ENCODE assay signal across 8 cellular contexts in the genomic region with DNA sequence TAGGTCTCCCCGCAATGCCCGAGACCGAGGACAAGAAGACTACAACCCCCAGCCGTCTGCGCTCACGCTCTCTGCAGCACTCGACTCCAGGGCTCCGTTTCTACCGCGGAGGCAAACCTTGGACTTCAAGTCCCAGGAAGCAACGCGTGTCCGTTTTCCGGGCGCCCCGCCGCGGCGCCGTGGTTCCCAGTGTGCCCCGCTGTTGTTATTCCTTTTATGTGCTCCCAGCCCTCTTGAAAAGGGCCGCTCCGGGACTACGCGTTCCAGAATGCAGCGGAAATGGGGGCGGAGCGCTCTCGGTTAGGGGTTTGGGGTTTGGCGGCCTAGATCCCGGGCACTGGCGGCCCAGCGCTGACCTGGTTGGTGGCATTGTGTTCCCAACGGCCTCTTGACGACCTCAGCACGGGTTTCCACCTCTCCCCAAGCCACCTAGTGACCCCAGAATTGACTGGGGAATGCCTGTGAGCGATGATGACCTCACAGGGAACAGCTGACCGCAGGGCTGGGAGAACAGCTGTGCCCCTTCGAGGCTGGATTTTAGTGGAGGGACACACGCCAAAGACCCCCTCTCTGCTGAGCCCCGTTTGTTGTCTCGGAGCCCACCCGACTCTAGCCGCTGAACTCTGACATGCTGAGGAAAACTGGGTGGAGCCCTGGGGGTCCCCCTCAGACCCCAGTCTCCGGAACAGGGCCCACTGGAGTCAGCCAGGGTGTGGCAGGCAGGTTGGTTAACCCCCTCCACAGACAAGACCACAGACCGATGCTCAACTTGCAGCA. TPM values are rescaled to one million over a fixed set of nuclear protein-coding genes. Genes with fewer than 3 reads are reported as not detected.
DNase-seq lines count a peak whose midpoint lies in the region; ATAC-seq, FAIRE-seq and TF ChIP-seq lines count a peak whose summit lies in the region.

No MANE protein-coding gene starts in this region.

- H4K91ac ChIP-seq in H1 (replicated peaks; ENCODE audit: insufficient read length, low read length) (peak overlapping the region; percentile 36), mesenchymal stem cell (ENCODE audit: low read length) (peak overlapping the region; percentile 48)

- H3K23ac ChIP-seq in H1 (ENCODE audit: insufficient read length), result no peak overlapping the region
- no peak overlapping the region for H3K23ac ChIP-seq in mesenchymal stem cell (ENCODE audit: low read length in 2 of 2)

- 7% methylated on average over 46 of the region's 46 CpGs; no CpG with 5 or more reads in 1 of the 2 experiments for WGBS in H1 (ENCODE audit: extremely low coverage in 1 of 2, insufficient coverage in 1 of 2, insufficient read length in 1 of 2, insufficient replicate concordance in 2 of 2, low coverage in 1 of 2, low lambda C conversion rate in 2 of 2, missing lambda C conversion rate in 1 of 2), 2 experiments
- 2% methylated on average over 46 of the region's 46 CpGs for WGBS in mesenchymal stem cell

- H4K8ac ChIP-seq in H1 (ENCODE audit: extremely low read depth, insufficient read depth, low read length) (0 out of 2 replicates have a peak overlapping the region, but pooled peaks have one; percentile 29), mesenchymal stem cell (ENCODE audit: low read length) (peak overlapping the region; percentile 96)

- peak overlapping the region; percentile 71; the same call in 1 of the 2 replicates for H2BK5ac ChIP-seq in H1 (ENCODE audit: low read depth, low read length)
- H2BK5ac ChIP-seq in mesenchymal stem cell (ENCODE audit: low read depth, low read length, poor library complexity, severe bottlenecking), result peak overlapping the region; percentile 82

- H3K4me2 ChIP-seq in H1 (ENCODE audit: insufficient read depth in 1 of 2, low read depth in 2 of 2, low read length in 2 of 2) (peak overlapping the region; percentile 86 to 98), mesenchymal stem cell (ENCODE audit: low read length, poor library complexity, severe bottlenecking) (peak overlapping the region; percentile 78)

- H3K9me3 ChIP-seq in Caco-2 (no peaks in the 10 kb centered on the region), H1 (ENCODE audit: insufficient read depth in 2 of 2, low read depth in 1 of 2, low read length in 1 of 2) (no peaks in the 10 kb centered on the region), mesenchymal stem cell (ENCODE audit: control insufficient read depth, low read length) (no peaks in the 10 kb centered on the region)

- H3K36me3 ChIP-seq in Caco-2 (ENCODE audit: control insufficient read depth, insufficient read depth, low read length) (no peaks in the 10 kb centered on the region; the same call in 1 of the 2 replicates), H1 (ENCODE audit: control insufficient read depth in 2 of 4, insufficient read depth in 4 of 4, low read length in 3 of 4) (no peaks in the 10 kb centered on the region), mesenchymal stem cell (ENCODE audit: control insufficient read depth in 1 of 2, insufficient read depth in 2 of 2, low read depth in 1 of 2, low read length in 2 of 2) (peaks cover 19 to 30% of the 10 kb centered on the region in 2 experiments)

- H2BK12ac ChIP-seq in H1 (ENCODE audit: low read depth, low read length) (no peak overlapping the region), mesenchymal stem cell (ENCODE audit: low read length in 2 of 2) (peak overlapping the region in 1 of 2 experiments; percentile 81)

- ATAC-seq in GM21381 (IDR thresholded peaks at IDR 0.05; ENCODE audit: unreplicated experiment), result peak; percentile 82
- peak; percentile 91 for ATAC-seq in activated CD8-positive, alpha-beta memory T cell treated with anti-CD3 and anti-CD28 coated beads, Interleukin-2, amount 10 ng/mL, durations not matched to agents 7 days and 5 days

- H2BK20ac ChIP-seq in H1 (ENCODE audit: low read length), result no peak overlapping the region; the same call in 1 of the 2 replicates

- TF ChIP-seq CTCF in Caco-2 (IDR thresholded peaks at IDR 0.05; ENCODE audit: insufficient read depth in 1 of 2, low read depth in 1 of 2, low read length in 1 of 2, severe bottlenecking in 1 of 2, unreplicated experiment in 1 of 2) (no peak), H1 (IDR thresholded peaks at IDR 0.05; ENCODE audit: control extremely low read depth in 1 of 3, insufficient read depth in 1 of 3, low read depth in 1 of 3, low read length in 3 of 3) (no peak)

- no peaks in the 10 kb centered on the region for H3K27me3 Mint-ChIP-seq in Caco-2 (ENCODE audit: insufficient read depth, unreplicated experiment)
- no peaks in the 10 kb centered on the region for H3K27me3 Mint-ChIP-seq in activated CD8-positive, alpha-beta memory T cell treated with anti-CD3 and anti-CD28 coated beads, Interleukin-2, amount 10 ng/mL, durations not matched to agents 7 days and 5 days

- peaks cover 23% of the 10 kb centered on the region for H3K4me1 ChIP-seq in Caco-2
- H3K4me1 ChIP-seq in H1 (replicated peaks in 1 of 4; ENCODE audit: control insufficient read depth in 3 of 4, insufficient read depth in 4 of 4, low read length in 3 of 4), result peaks cover 9 to 41% (median 29%) of the 10 kb centered on the region in 4 experiments
- peaks cover 39% of the 10 kb centered on the region for H3K4me1 ChIP-seq in mesenchymal stem cell (ENCODE audit: control insufficient read depth, insufficient read depth, low read depth, low read length)

- H3K27ac ChIP-seq in H1 (ENCODE audit: low read depth, low read length), result peak overlapping the region; percentile 61; the same call in 1 of the 2 replicates
- H3K27ac ChIP-seq in mesenchymal stem cell (ENCODE audit: low read length, poor library complexity, severe bottlenecking), result peak overlapping the region; percentile 95

- H3K27ac Mint-ChIP-seq in Caco-2 (ENCODE audit: unreplicated experiment), result peak overlapping the region; percentile 94
- peak overlapping the region; percentile 97 for H3K27ac Mint-ChIP-seq in activated CD8-positive, alpha-beta memory T cell treated with anti-CD3 and anti-CD28 coated beads, Interleukin-2, amount 10 ng/mL, durations not matched to agents 7 days and 5 days

- H4K5ac ChIP-seq in H1 (ENCODE audit: insufficient read length, low read depth, low read length), result peak overlapping the region; percentile 55

- no peaks in the 10 kb centered on the region for H3K9me3 Mint-ChIP-seq in Caco-2 (ENCODE audit: unreplicated experiment)
- H3K9me3 Mint-ChIP-seq in activated CD8-positive, alpha-beta memory T cell treated with anti-CD3 and anti-CD28 coated beads, Interleukin-2, amount 10 ng/mL, durations not matched to agents 7 days and 5 days (ENCODE audit: low read depth), result no peaks in the 10 kb centered on the region

- peak overlapping the region; percentile 59 for H3K4me3 ChIP-seq in Caco-2 (ENCODE audit: low read depth, low read length)
- H3K4me3 ChIP-seq in H1 (ENCODE audit: extremely low read depth in 1 of 4, insufficient read depth in 2 of 4, low read depth in 3 of 4, low read length in 4 of 4), result peak overlapping the region; percentile 59 to 91 (median 78)
- peak overlapping the region; percentile 33 to 96 for H3K4me3 ChIP-seq in mesenchymal stem cell (ENCODE audit: insufficient read depth in 1 of 2, low read depth in 1 of 2, low read length in 2 of 2)

- peak overlapping the region; percentile 89 for H3K4ac ChIP-seq in H1 (replicated peaks; ENCODE audit: insufficient read length, low read depth, low read length)
- peak overlapping the region; percentile 89 to 97 for H3K4ac ChIP-seq in mesenchymal stem cell (ENCODE audit: low read depth in 1 of 2, low read length in 2 of 2)

- peaks cover 0 to under 1% of the 10 kb centered on the region in 2 experiments; a peak in 1 of 4 replicates for H3K79me2 ChIP-seq in H1 (ENCODE audit: control insufficient read depth in 1 of 2, insufficient read depth in 2 of 2, low read length in 2 of 2)

- H2AFZ ChIP-seq in H1 (ENCODE audit: low read length) (peak overlapping the region; percentile 47; the same call in 1 of the 2 replicates), mesenchymal stem cell (ENCODE audit: low read depth, low read length) (peak overlapping the region; percentile 67)

- H3K4me3 Mint-ChIP-seq in Caco-2 (ENCODE audit: unreplicated experiment), result peak overlapping the region; percentile 95
- peak overlapping the region; percentile 91 for H3K4me3 Mint-ChIP-seq in activated CD8-positive, alpha-beta memory T cell treated with anti-CD3 and anti-CD28 coated beads, Interleukin-2, amount 10 ng/mL, durations not matched to agents 7 days and 5 days

- TF ChIP-seq RAD21 in H1 (IDR thresholded peaks at IDR 0.05 in 1 of 2, conservative IDR thresholded peaks at IDR 0.05 in 1 of 2; ENCODE audit: low read depth in 2 of 2, low read length in 2 of 2), result no peak

- peaks cover 30% of the 10 kb centered on the region for H3K23me2 ChIP-seq in H1 (ENCODE audit: low read depth, low read length)

- CTCF ChIA-PET in Caco-2 (lab: Charles Lee) (interaction anchor here (0.6 to 1.6 kb wide), 4 partner anchors 23 to 66 kb away, joined by 3 to 7 read pairs (median 5); a partner anchor contains a TSS), H1 (lab: Charles Lee; ENCODE audit: partially characterized antibody) (interaction anchor here (0.7 to 9.7 kb wide), 13 partner anchors 9 to 66 kb away, joined by 3 to 88 read pairs (median 5); a partner anchor contains a TSS)
- CTCF ChIA-PET in activated CD8-positive, alpha-beta memory T cell treated with anti-CD3 and anti-CD28 coated beads, Interleukin-2, amount 10 ng/mL, durations not matched to agents 7 days and 5 days (lab: Charles Lee), result interaction anchor here (0.7 to 1.4 kb wide), 15 partner anchors 8 to 96 kb away, joined by 3 to 6 read pairs (median 3); a partner anchor contains a TSS

- peak in 1 of 2 experiments; percentile 49; a peak in 1 of 3 replicates for TF ChIP-seq POLR2A in H1 (IDR thresholded peaks at IDR 0.05; ENCODE audit: control extremely low read depth in 1 of 2, low read depth in 2 of 2, low read length in 2 of 2)

- DNase-seq in Caco-2, result peak; percentile 98 to 99
- peak; percentile 98 for DNase-seq in HTR-8/SVneo (ENCODE audit: insufficient read length, low spot score)
- DNase-seq in NOMO-1 treated with DMSO at 0.1 percent for 48 hours (lab: John Stamatoyannopoulos, UW; ENCODE audit: unreplicated experiment), result peak; percentile 94
- peak; percentile 99 for DNase-seq in activated CD8-positive, alpha-beta memory T cell treated with anti-CD3 and anti-CD28 coated beads, Interleukin-2, amount 10 ng/mL, durations not matched to agents 7 days and 5 days
- peak; percentile 98 to 99 for DNase-seq in H1 (ENCODE audit: low read depth in 1 of 2, low spot score in 2 of 2)
- peak; percentile 100 for DNase-seq in mesenchymal stem cell
- DNase-seq in stimulated activated CD8-positive, alpha-beta memory T cell treated with anti-CD3 and anti-CD28 coated beads, Interleukin-12 subunit alpha, Interleukin-12 subunit beta, amount 100 ng/mL, for 24 hours (ENCODE audit: extremely low read depth), result peak; percentile 94

- TSS peak; percentile 69 for BruUV-seq in Caco-2 (replicated peaks; lab: Mats Ljungman, UMichigan)

- POLR2A ChIA-PET in Caco-2 (lab: Charles Lee), result interaction anchor here (0.5 to 0.9 kb wide), 3 partner anchors 30 to 462 kb away, joined by 3 to 14 read pairs (median 6); a partner anchor contains a TSS
- POLR2A ChIA-PET in H1 (lab: Charles Lee; ENCODE audit: partially characterized antibody), result interaction anchor here (1.0 to 2.5 kb wide), 10 partner anchors 11 to 48 kb away, joined by 3 to 7 read pairs (median 3); a partner anchor contains a TSS

- H3K4me1 Mint-ChIP-seq in Caco-2 (ENCODE audit: low read depth, unreplicated experiment), result peaks cover 25% of the 10 kb centered on the region
- peaks cover 36% of the 10 kb centered on the region for H3K4me1 Mint-ChIP-seq in activated CD8-positive, alpha-beta memory T cell treated with anti-CD3 and anti-CD28 coated beads, Interleukin-2, amount 10 ng/mL, durations not matched to agents 7 days and 5 days

- H3K79me1 ChIP-seq in H1 (ENCODE audit: low read depth, low read length) (0 out of 2 replicates have a peak, but pooled peaks cover 3% of the 10 kb centered on the region), mesenchymal stem cell (replicated peaks; ENCODE audit: low read length, poor library complexity, severe bottlenecking) (peaks cover 15% of the 10 kb centered on the region)

- peak overlapping the region; percentile 68 for H3K18ac ChIP-seq in H1 (ENCODE audit: extremely low read depth, low read length)
- peak overlapping the region; percentile 93 to 94 for H3K18ac ChIP-seq in mesenchymal stem cell (ENCODE audit: low read depth in 1 of 2, low read length in 2 of 2)

- H2AK5ac ChIP-seq in H1 (ENCODE audit: low read depth, low read length) (no peak overlapping the region), mesenchymal stem cell (ENCODE audit: low read length, severe bottlenecking) (peak overlapping the region; percentile 87)

- FAIRE-seq in HTR-8/SVneo (lab: Jason Lieb, UNC), result peak; percentile 4
- no peak for FAIRE-seq in H1 (lab: Jason Lieb, UNC)

- H3K14ac ChIP-seq in H1 (ENCODE audit: insufficient read length), result no peak overlapping the region
- no peak overlapping the region for H3K14ac ChIP-seq in mesenchymal stem cell (ENCODE audit: low read length in 2 of 2)

- H2BK15ac ChIP-seq in H1 (ENCODE audit: low read length), result peak overlapping the region; percentile 19; the same call in 1 of the 2 replicates
- H2BK15ac ChIP-seq in mesenchymal stem cell (ENCODE audit: low read depth, poor library complexity, severe bottlenecking), result peak overlapping the region; percentile 19

- H3K9ac ChIP-seq in H1 (replicated peaks in 1 of 4; ENCODE audit: extremely low read depth in 1 of 4, low read depth in 3 of 4, low read length in 3 of 4), result peak overlapping the region in 2 of 4 experiments; percentile 26 to 29; a peak in 2 of 7 replicates
- peak overlapping the region; percentile 90 for H3K9ac ChIP-seq in mesenchymal stem cell (ENCODE audit: low read length)

- H2BK120ac ChIP-seq in H1 (replicated peaks; ENCODE audit: low read depth, low read length) (no peak overlapping the region), mesenchymal stem cell (ENCODE audit: low read depth, low read length) (peak overlapping the region; percentile 96)

- no peaks in the 10 kb centered on the region for H3K27me3 ChIP-seq in Caco-2 (replicated peaks; ENCODE audit: control insufficient read depth, insufficient read depth, low read length)
- peaks cover 0 to 9% (median 4%) of the 10 kb centered on the region in 4 experiments; a peak in 5 of 7 replicates for H3K27me3 ChIP-seq in H1 (replicated peaks in 1 of 4; ENCODE audit: control insufficient read depth in 3 of 4, extremely low read depth in 1 of 4, insufficient read depth in 3 of 4, low read length in 3 of 4)
- H3K27me3 ChIP-seq in mesenchymal stem cell (ENCODE audit: control insufficient read depth in 1 of 2, insufficient read depth in 1 of 2, low read length in 2 of 2), result no peaks in the 10 kb centered on the region

- no peak overlapping the region for H3K56ac ChIP-seq in H1 (replicated peaks; ENCODE audit: insufficient read length, low read depth, low read length)

- TF ChIP-seq EP300 in H1 (IDR thresholded peaks at IDR 0.05; ENCODE audit: borderline replicate concordance in 1 of 2, low read depth in 2 of 2, low read length in 2 of 2), result no peak

- peaks cover 0 to 4% of the 10 kb centered on the region in 2 experiments for H4K20me1 ChIP-seq in H1 (replicated peaks in 1 of 2; ENCODE audit: control insufficient read depth in 1 of 2, insufficient read depth in 2 of 2, low read length in 2 of 2)

- intact Hi-C loops in Caco-2 (cut with micrococcal nuclease; ENCODE audit: unreplicated experiment), result loop anchor here (1.0 to 2.0 kb wide), 2 partner anchors 30 to 53 kb away; a partner anchor contains a TSS

- H3K36me3 Mint-ChIP-seq in Caco-2 (ENCODE audit: insufficient read depth, unreplicated experiment), result peaks cover 29% of the 10 kb centered on the region
- no peaks in the 10 kb centered on the region for H3K36me3 Mint-ChIP-seq in activated CD8-positive, alpha-beta memory T cell treated with anti-CD3 and anti-CD28 coated beads, Interleukin-2, amount 10 ng/mL, durations not matched to agents 7 days and 5 days

RNA-seq across cellular contexts. Expression of a gene that starts 0.5 kb away (rescaled TPM):
- 23.8 and 25.2 TPM in 2 replicates for total RNA-seq in Caco-2 (2022)
- 10 to 100 TPM; 18.1 to 24.4 TPM for total RNA-seq in activated CD8-positive, alpha-beta memory T cell treated with anti-CD3 and anti-CD28 coated beads, Interleukin-2, amount 10 ng/mL, durations not matched to agents 7 days and 5 days
- 22.7 and 22.8 TPM in 2 replicates for total RNA-seq in H1 (2021; fragmentation: NEBNext Ultra II Directional; extraction: Animal tissue kit (Norgen Biotek cat#: 25700))
- polyA plus RNA-seq in H1 (2011; rRNA removed), result 37.2 and 47.8 TPM in 2 replicates
- polyA plus RNA-seq in H1 (2011; cell fraction: cytosol; rRNA removed), result 30.4 TPM
- 29.0 TPM for polyA plus RNA-seq in H1 (2011; cell fraction: nucleus; rRNA removed)
- polyA plus RNA-seq in H1 (2012, experiment 1 of 2), result 23.4 to 31.3 TPM (median 27.8 TPM) in 4 replicates
- 24.6 TPM for polyA plus RNA-seq in H1 (2012, experiment 2 of 2)
- polyA plus RNA-seq in H1 (2013, experiment 1 of 2), result 20.9 TPM
- 19.9 TPM for polyA plus RNA-seq in H1 (2013, experiment 2 of 2)
- polyA minus RNA-seq in H1 (2011; rRNA and poly(A)+ RNA removed), result 20.8 and 22.0 TPM in 2 replicates
- 8.8 TPM for polyA minus RNA-seq in H1 (2011; cell fraction: cytosol; rRNA and poly(A)+ RNA removed)
- 14.2 TPM for polyA minus RNA-seq in H1 (2011; cell fraction: nucleus; rRNA and poly(A)+ RNA removed)
- 20.3 TPM for polyA plus RNA-seq in mesenchymal stem cell (2013, experiment 1 of 2)
- polyA plus RNA-seq in mesenchymal stem cell (2013, experiment 2 of 2), result 21.3 TPM

RNA-seq across cellular contexts. Expression of a gene that starts 1.2 kb away (rescaled TPM):
- total RNA-seq in Caco-2 (2022), result 249 and 255 TPM in 2 replicates
- 100 to 1,000 TPM; 114 to 121 TPM for total RNA-seq in activated CD8-positive, alpha-beta memory T cell treated with anti-CD3 and anti-CD28 coated beads, Interleukin-2, amount 10 ng/mL, durations not matched to agents 7 days and 5 days
- total RNA-seq in H1 (2021; fragmentation: NEBNext Ultra II Directional; extraction: Animal tissue kit (Norgen Biotek cat#: 25700)), result 147 and 148 TPM in 2 replicates
- 72.6 and 105 TPM in 2 replicates for polyA plus RNA-seq in H1 (2011; rRNA removed)
- polyA plus RNA-seq in H1 (2011; cell fraction: cytosol; rRNA removed), result 64.0 TPM
- 293 TPM for polyA plus RNA-seq in H1 (2011; cell fraction: nucleus; rRNA removed)
- 60.3 to 144 TPM (median 135 TPM) in 4 replicates for polyA plus RNA-seq in H1 (2012, experiment 1 of 2)
- polyA plus RNA-seq in H1 (2012, experiment 2 of 2), result 178 TPM
- polyA plus RNA-seq in H1 (2013, experiment 1 of 2), result 120 TPM
- polyA plus RNA-seq in H1 (2013, experiment 2 of 2), result 123 TPM
- 42.9 and 53.5 TPM in 2 replicates for polyA minus RNA-seq in H1 (2011; rRNA and poly(A)+ RNA removed)
- 63.4 TPM for polyA minus RNA-seq in H1 (2011; cell fraction: cytosol; rRNA and poly(A)+ RNA removed)
- 68.4 TPM for polyA minus RNA-seq in H1 (2011; cell fraction: nucleus; rRNA and poly(A)+ RNA removed)
- 140 TPM for polyA plus RNA-seq in mesenchymal stem cell (2013, experiment 1 of 2)
- polyA plus RNA-seq in mesenchymal stem cell (2013, experiment 2 of 2), result 133 TPM

RNA-seq across cellular contexts. Expression of a gene that starts 9.8 kb away (rescaled TPM):
- 0.70 and 1.1 TPM in 2 replicates for total RNA-seq in Caco-2 (2022)
- total RNA-seq in activated CD8-positive, alpha-beta memory T cell treated with anti-CD3 and anti-CD28 coated beads, Interleukin-2, amount 10 ng/mL, durations not matched to agents 7 days and 5 days, result 1 to 10 TPM; 3.9 to 5.3 TPM
- 1.4 and 1.9 TPM in 2 replicates for total RNA-seq in H1 (2021; fragmentation: NEBNext Ultra II Directional; extraction: Animal tissue kit (Norgen Biotek cat#: 25700))
- polyA plus RNA-seq in H1 (2011; rRNA removed), result 1.6 and 4.3 TPM in 2 replicates
- 2.6 TPM for polyA plus RNA-seq in H1 (2011; cell fraction: cytosol; rRNA removed)
- polyA plus RNA-seq in H1 (2011; cell fraction: nucleus; rRNA removed), result 17.4 TPM
- polyA plus RNA-seq in H1 (2012, experiment 1 of 2), result 3.1 to 5.6 TPM (median 4.2 TPM) in 4 replicates
- 2.4 TPM for polyA plus RNA-seq in H1 (2012, experiment 2 of 2)
- 0.87 TPM for polyA plus RNA-seq in H1 (2013, experiment 1 of 2)
- polyA plus RNA-seq in H1 (2013, experiment 2 of 2), result 0.74 TPM
- polyA minus RNA-seq in H1 (2011; rRNA and poly(A)+ RNA removed), result 0.27 and 0.88 TPM in 2 replicates
- polyA minus RNA-seq in H1 (2011; cell fraction: cytosol; rRNA and poly(A)+ RNA removed), result 0.73 TPM
- 2.1 TPM for polyA minus RNA-seq in H1 (2011; cell fraction: nucleus; rRNA and poly(A)+ RNA removed)
- 0.99 TPM for polyA plus RNA-seq in mesenchymal stem cell (2013, experiment 1 of 2)
- 1.0 TPM for polyA plus RNA-seq in mesenchymal stem cell (2013, experiment 2 of 2)

RNA-seq across cellular contexts. Expression of a gene that starts 22.4 kb away (rescaled TPM):
- 114 and 119 TPM in 2 replicates for total RNA-seq in Caco-2 (2022)
- total RNA-seq in activated CD8-positive, alpha-beta memory T cell treated with anti-CD3 and anti-CD28 coated beads, Interleukin-2, amount 10 ng/mL, durations not matched to agents 7 days and 5 days, result 10 to 100 TPM; 77.7 to 79.5 TPM
- total RNA-seq in H1 (2021; fragmentation: NEBNext Ultra II Directional; extraction: Animal tissue kit (Norgen Biotek cat#: 25700)), result 39.4 and 43.8 TPM in 2 replicates
- 84.0 and 116 TPM in 2 replicates for polyA plus RNA-seq in H1 (2011; rRNA removed)
- polyA plus RNA-seq in H1 (2011; cell fraction: cytosol; rRNA removed), result 87.9 TPM
- polyA plus RNA-seq in H1 (2011; cell fraction: nucleus; rRNA removed), result 383 TPM
- 34.8 to 66.7 TPM (median 56.9 TPM) in 4 replicates for polyA plus RNA-seq in H1 (2012, experiment 1 of 2)
- 59.3 TPM for polyA plus RNA-seq in H1 (2012, experiment 2 of 2)
- polyA plus RNA-seq in H1 (2013, experiment 1 of 2), result 53.6 TPM
- 45.8 TPM for polyA plus RNA-seq in H1 (2013, experiment 2 of 2)
- polyA minus RNA-seq in H1 (2011; rRNA and poly(A)+ RNA removed), result 28.6 and 30.4 TPM in 2 replicates
- polyA minus RNA-seq in H1 (2011; cell fraction: cytosol; rRNA and poly(A)+ RNA removed), result 25.5 TPM
- polyA minus RNA-seq in H1 (2011; cell fraction: nucleus; rRNA and poly(A)+ RNA removed), result 71.3 TPM
- polyA plus RNA-seq in mesenchymal stem cell (2013, experiment 1 of 2), result 72.5 TPM
- polyA plus RNA-seq in mesenchymal stem cell (2013, experiment 2 of 2), result 69.4 TPM

RNA-seq across cellular contexts. Expression of a gene that starts 25.1 kb away (rescaled TPM):
- total RNA-seq in Caco-2 (2022), result 68.1 and 75.0 TPM in 2 replicates
- 10 to 100 TPM; 83.1 to 85.7 TPM for total RNA-seq in activated CD8-positive, alpha-beta memory T cell treated with anti-CD3 and anti-CD28 coated beads, Interleukin-2, amount 10 ng/mL, durations not matched to agents 7 days and 5 days
- total RNA-seq in H1 (2021; fragmentation: NEBNext Ultra II Directional; extraction: Animal tissue kit (Norgen Biotek cat#: 25700)), result 41.4 and 48.7 TPM in 2 replicates
- 56.2 and 85.7 TPM in 2 replicates for polyA plus RNA-seq in H1 (2011; rRNA removed)
- 38.5 TPM for polyA plus RNA-seq in H1 (2011; cell fraction: cytosol; rRNA removed)
- polyA plus RNA-seq in H1 (2011; cell fraction: nucleus; rRNA removed), result 77.0 TPM
- polyA plus RNA-seq in H1 (2012, experiment 1 of 2), result 23.7 to 47.4 TPM (median 42.5 TPM) in 4 replicates
- polyA plus RNA-seq in H1 (2012, experiment 2 of 2), result 45.8 TPM
- polyA plus RNA-seq in H1 (2013, experiment 1 of 2), result 69.9 TPM
- 77.4 TPM for polyA plus RNA-seq in H1 (2013, experiment 2 of 2)
- 6.5 and 7.1 TPM in 2 replicates for polyA minus RNA-seq in H1 (2011; rRNA and poly(A)+ RNA removed)
- 18.8 TPM for polyA minus RNA-seq in H1 (2011; cell fraction: cytosol; rRNA and poly(A)+ RNA removed)
- 14.7 TPM for polyA minus RNA-seq in H1 (2011; cell fraction: nucleus; rRNA and poly(A)+ RNA removed)
- 56.8 TPM for polyA plus RNA-seq in mesenchymal stem cell (2013, experiment 1 of 2)
- polyA plus RNA-seq in mesenchymal stem cell (2013, experiment 2 of 2), result 53.5 TPM

Comparison
In these comparisons a context has a peak if more than half of its experiments do, and no peak if none do; other contexts are left out.
1. Peak in every context shown above with its lines: DNase-seq, ATAC-seq, H3K4me3 ChIP-seq and H3K27ac ChIP-seq.